In genomic region chr16:81096715-81097208, GRCh38 we compare ENCODE assay signal across 8 cellular contexts. TPM values are rescaled to one million over a fixed set of nuclear protein-coding genes. Genes with fewer than 3 reads are reported as not detected.
DNase-seq lines count a peak whose midpoint lies in the region; ATAC-seq, FAIRE-seq and TF ChIP-seq lines count a peak whose summit lies in the region.

No MANE protein-coding gene starts in this region.

- ATAC-seq in HepG2 (no peak), right lobe of liver (no peak), GM21723 (IDR thresholded peaks at IDR 0.05; ENCODE audit: unreplicated experiment) (no peak)

- H4K20me1 ChIP-seq in HepG2 (ENCODE audit: insufficient read depth, low read length) (no peaks in the 10 kb centered on the region; the same call in 1 of the 2 replicates), astrocyte (ENCODE audit: insufficient read depth, low read length) (no peaks in the 10 kb centered on the region)

- no peaks in the 10 kb centered on the region for H3K9me3 Mint-ChIP-seq in astrocyte (ENCODE audit: unreplicated experiment)

- no peak for TF ChIP-seq RAD21 in HepG2 (CRISPR knock-in tag; IDR thresholded peaks at IDR 0.05)

- H3K27me3 ChIP-seq in HepG2 (ENCODE audit: control insufficient read depth in 1 of 2, insufficient read depth in 2 of 2, low read length in 2 of 2) = no peaks in the 10 kb centered on the region; a peak in 1 of 5 replicates
- H3K27me3 ChIP-seq in right lobe of liver = no peaks in the 10 kb centered on the region
- no peaks in the 10 kb centered on the region for H3K27me3 ChIP-seq in astrocyte (ENCODE audit: insufficient read depth, low read length)
- H3K27me3 ChIP-seq in mononuclear cell (ENCODE audit: insufficient read depth, low read length) = no peaks in the 10 kb centered on the region
- no peaks in the 10 kb centered on the region for H3K27me3 ChIP-seq in vagina

- peaks cover 2% of the 10 kb centered on the region for H3K4me1 Mint-ChIP-seq in astrocyte (ENCODE audit: low read depth, unreplicated experiment)

- POLR2A ChIA-PET in HepG2 (lab: Yijun Ruan, JAX) = interaction anchor here (1.2 kb wide), 1 partner anchor 10 kb away, joined by 3 read pairs; no protein-coding TSS in a partner anchor

- H3K4me3 Mint-ChIP-seq in astrocyte (ENCODE audit: unreplicated experiment) = peak overlapping the region; percentile 83

- TSS peak; percentile 72 for BruUV-seq in HepG2 (replicated peaks; lab: Mats Ljungman, UMichigan)

- DNase-seq in HepG2 (ENCODE audit: low spot score) (no peak), right lobe of liver (no peak), astrocyte (ENCODE audit: low read depth) (no peak), vagina (ENCODE audit: extremely low spot score in 2 of 2) (no peak), AML-193 (lab: John Stamatoyannopoulos, UW) (no peak), DMS114 treated with DMSO at 0.1 percent for 48 hours (lab: John Stamatoyannopoulos, UW; ENCODE audit: unreplicated experiment) (no peak)

- H3K9me3 ChIP-seq in HepG2 (ENCODE audit: low read length) (no peaks in the 10 kb centered on the region), right lobe of liver (no peaks in the 10 kb centered on the region), astrocyte (ENCODE audit: insufficient read depth, low read depth, low read length) (no peaks in the 10 kb centered on the region), mononuclear cell (ENCODE audit: low read depth, low read length) (no peaks in the 10 kb centered on the region), vagina (no peaks in the 10 kb centered on the region)

- WGBS in HepG2 (ENCODE audit: low lambda C conversion rate) = 32% methylated on average over 8 of the region's 8 CpGs
- WGBS in right lobe of liver (ENCODE audit: insufficient coverage, low coverage, low lambda C conversion rate, missing lambda C conversion rate) = 41% methylated on average over 7 of the region's 8 CpGs

- TF ChIP-seq CTCF in HepG2 (CRISPR knock-in tag; IDR thresholded peaks at IDR 0.05) = no peak
- no peak for TF ChIP-seq CTCF in right lobe of liver (IDR thresholded peaks at IDR 0.05)
- TF ChIP-seq CTCF in astrocyte (IDR thresholded peaks at IDR 0.05; ENCODE audit: insufficient read depth, low read depth, low read length) = no peak
- no peak for TF ChIP-seq CTCF in vagina (IDR thresholded peaks at IDR 0.05)

- H3K27ac ChIP-seq in HepG2 (ENCODE audit: extremely low read length, insufficient read depth, low read length) = peak overlapping the region; percentile 29
- peak overlapping the region in 1 of 3 donors; percentile 47 for H3K27ac ChIP-seq in right lobe of liver
- no peak overlapping the region for H3K27ac ChIP-seq in astrocyte (ENCODE audit: low read depth, low read length)
- H3K27ac ChIP-seq in vagina = peak overlapping the region; percentile 40

- H3K36me3 Mint-ChIP-seq in astrocyte (ENCODE audit: low read depth, unreplicated experiment) = no peaks in the 10 kb centered on the region

- peak overlapping the region; percentile 63 for H3K4me2 ChIP-seq in HepG2 (ENCODE audit: low read depth, low read length)
- H3K4me2 ChIP-seq in astrocyte (ENCODE audit: low read length) = peak overlapping the region; percentile 69

- H3K36me3 ChIP-seq in HepG2 (replicated peaks in 1 of 2; ENCODE audit: control insufficient read depth in 1 of 2, insufficient read depth in 2 of 2, low read length in 2 of 2) (no peaks in the 10 kb centered on the region; a peak in 1 of 5 replicates), right lobe of liver (no peaks in the 10 kb centered on the region), astrocyte (ENCODE audit: insufficient read depth, low read length) (no peaks in the 10 kb centered on the region), vagina (no peaks in the 10 kb centered on the region)

- H2AFZ ChIP-seq in HepG2 (ENCODE audit: low read length) (peak overlapping the region; percentile 68), astrocyte (ENCODE audit: low read depth, low read length) (peak overlapping the region; percentile 73)

- intact Hi-C loops in HepG2 (cut with micrococcal nuclease; ENCODE audit: unreplicated experiment) = loop anchor here (1.0 to 5.0 kb wide), 4 partner anchors 20 to 219 kb away; partner anchors contain the start of genes ATMIN, CENPN and CMC2
- intact Hi-C loops in right lobe of liver (cut with DNase I) = no loop called here
- intact Hi-C loops in vagina (cut with DNase I) = no loop called here

- in situ Hi-C loops in HepG2 (cut with HindIII; ENCODE audit: extremely low pct_ligation_motif_present, low pct_unique_long_range_greater_than_20kb) = no loop called here

- TF ChIP-seq EP300 in HepG2 (IDR thresholded peaks at IDR 0.05; ENCODE audit: low read depth in 2 of 2, low read length in 2 of 2) (no peak), HepG2 (CRISPR knock-in tag; IDR thresholded peaks at IDR 0.05; ENCODE audit: borderline replicate concordance) (no peak)

- no peak overlapping the region for H3K27ac Mint-ChIP-seq in astrocyte (ENCODE audit: unreplicated experiment)

- peak overlapping the region; percentile 14 to 36 (median 20); a peak in 4 of 6 replicates for H3K4me3 ChIP-seq in HepG2 (replicated peaks in 1 of 3; ENCODE audit: insufficient read depth in 1 of 3, low read depth in 2 of 3, low read length in 3 of 3)
- H3K4me3 ChIP-seq in right lobe of liver = peak overlapping the region in 1 of 3 donors; percentile 92
- H3K4me3 ChIP-seq in astrocyte (ENCODE audit: insufficient read depth, low read depth, low read length) = peak overlapping the region; percentile 37
- peak overlapping the region; percentile 59 for H3K4me3 ChIP-seq in mononuclear cell (ENCODE audit: low read length)
- peak overlapping the region; percentile 19 to 89 for H3K4me3 ChIP-seq in vagina

- CTCF ChIA-PET in HepG2 (lab: Yijun Ruan, JAX; ENCODE audit: low intra/inter-chr PET ratio, low total read pairs) = no interaction called here

- FAIRE-seq in HepG2 (lab: Jason Lieb, UNC) (no peak), astrocyte (lab: Jason Lieb, UNC) (no peak)

- H3K27me3 Mint-ChIP-seq in astrocyte (ENCODE audit: low read depth, unreplicated experiment) = no peaks in the 10 kb centered on the region

- no peak; a peak in 1 of 4 replicates for TF ChIP-seq POLR2A in HepG2 (IDR thresholded peaks at IDR 0.05; ENCODE audit: insufficient read depth in 1 of 2, low read depth in 2 of 2, low read length in 2 of 2)
- TF ChIP-seq POLR2A in right lobe of liver (IDR thresholded peaks at IDR 0.05) = no peak
- TF ChIP-seq POLR2A in vagina (IDR thresholded peaks at IDR 0.05) = no peak

- H3K79me2 ChIP-seq in HepG2 (ENCODE audit: insufficient read depth, low read length) (peaks cover 37% of the 10 kb centered on the region), astrocyte (ENCODE audit: insufficient read depth, low read length) (peaks cover 32% of the 10 kb centered on the region)

- H3K4me1 ChIP-seq in HepG2 (ENCODE audit: insufficient read depth, low read length) (peaks cover 51% of the 10 kb centered on the region), right lobe of liver (peaks cover 0 to 15% (median 5%) of the 10 kb centered on the region in 4 donors), astrocyte (ENCODE audit: insufficient read depth, low read length) (peaks cover 10% of the 10 kb centered on the region), mononuclear cell (ENCODE audit: insufficient read depth, low read length) (peaks cover 8% of the 10 kb centered on the region), vagina (peaks cover 8% of the 10 kb centered on the region)

- H3K9ac ChIP-seq in HepG2 (ENCODE audit: insufficient read depth, low read depth, low read length) (no peak overlapping the region), astrocyte (ENCODE audit: low read length) (no peak overlapping the region)

RNA-seq across cellular contexts. Expression of gene GCSH, which starts 0.6 kb away (rescaled TPM):
- total RNA-seq in HepG2 (2016; rRNA removed; fragmentation: Illumina TruSeq; extraction: Trizol) = 103 and 117 TPM in 2 replicates
- 84.9 and 85.5 TPM in 2 replicates for total RNA-seq in HepG2 (2016; cell fraction: cytosol; rRNA removed; fragmentation: Illumina TruSeq; extraction: Trizol; ENCODE audit: low read depth)
- total RNA-seq in HepG2 (2016; cell fraction: insoluble cytoplasmic fraction; rRNA removed; fragmentation: Illumina TruSeq; extraction: Trizol) = 106 and 120 TPM in 2 replicates
- total RNA-seq in HepG2 (2016; cell fraction: membrane; rRNA removed; fragmentation: Illumina TruSeq; extraction: Trizol) = 113 and 134 TPM in 2 replicates
- 71.3 and 72.1 TPM in 2 replicates for total RNA-seq in HepG2 (2016; cell fraction: nucleus; rRNA removed; fragmentation: Illumina TruSeq; extraction: Trizol)
- polyA plus RNA-seq in HepG2 (2011; rRNA removed) = 23.5 and 35.9 TPM in 2 replicates
- polyA plus RNA-seq in HepG2 (2011; cell fraction: cytosol; rRNA removed) = 20.5 and 24.4 TPM in 2 replicates
- polyA plus RNA-seq in HepG2 (2011; cell fraction: nucleus; rRNA removed) = 8.8 and 13.9 TPM in 2 replicates
- 56.2 and 79.0 TPM in 2 replicates for polyA plus RNA-seq in HepG2 (2012)
- polyA plus RNA-seq in HepG2 (2016; cell fraction: cytosol; fragmentation: Illumina TruSeq; extraction: Trizol; ENCODE audit: low read depth) = 230 and 257 TPM in 2 replicates
- polyA plus RNA-seq in HepG2 (2016; cell fraction: insoluble cytoplasmic fraction; fragmentation: Illumina TruSeq; extraction: Trizol; ENCODE audit: low read depth) = 211 and 234 TPM in 2 replicates
- polyA plus RNA-seq in HepG2 (2016; cell fraction: membrane; fragmentation: Illumina TruSeq; extraction: Trizol; ENCODE audit: low read depth) = 224 and 230 TPM in 2 replicates
- 155 and 164 TPM in 2 replicates for polyA plus RNA-seq in HepG2 (2016; cell fraction: nucleus; fragmentation: Illumina TruSeq; extraction: Trizol; ENCODE audit: insufficient read depth, low read depth)
- 4.9 and 6.7 TPM in 2 replicates for polyA minus RNA-seq in HepG2 (2011; rRNA and poly(A)+ RNA removed; ENCODE audit: low replicate concordance)
- polyA minus RNA-seq in HepG2 (2011; cell fraction: cytosol; rRNA and poly(A)+ RNA removed) = 17.2 and 17.8 TPM in 2 replicates
- polyA minus RNA-seq in HepG2 (2011; cell fraction: nucleus; rRNA and poly(A)+ RNA removed) = 21.4 and 23.0 TPM in 2 replicates
- 10 to 100 TPM; 41.8 to 77.1 (median 52.4) TPM for total RNA-seq in right lobe of liver
- total RNA-seq in astrocyte = 32.9 and 41.1 TPM in 2 replicates
- total RNA-seq in mononuclear cell = 2.1 TPM
- total RNA-seq in vagina = 27.0 TPM

RNA-seq across cellular contexts. Expression of gene C16orf46, which starts 19.7 kb away (rescaled TPM):
- total RNA-seq in HepG2 (2016; rRNA removed; fragmentation: Illumina TruSeq; extraction: Trizol) (0.38 and 1.9 TPM in 2 replicates), right lobe of liver (1 to 10 TPM in 3 of 6 experiments, under 1 TPM in 2, not detected in 1; 0.55 to 2.0 (median 1.2) TPM), astrocyte (0.24 and 1.8 TPM in 2 replicates), mononuclear cell (not detected), vagina (1.2 TPM)
- 0.44 TPM in 1 of 2 replicates, not detected in the other for total RNA-seq in HepG2 (2016; cell fraction: cytosol; rRNA removed; fragmentation: Illumina TruSeq; extraction: Trizol; ENCODE audit: low read depth)
- 0.56 and 0.58 TPM in 2 replicates for total RNA-seq in HepG2 (2016; cell fraction: insoluble cytoplasmic fraction; rRNA removed; fragmentation: Illumina TruSeq; extraction: Trizol)
- total RNA-seq in HepG2 (2016; cell fraction: membrane; rRNA removed; fragmentation: Illumina TruSeq; extraction: Trizol) = 0.31 and 0.86 TPM in 2 replicates
- total RNA-seq in HepG2 (2016; cell fraction: nucleus; rRNA removed; fragmentation: Illumina TruSeq; extraction: Trizol) = 0.50 and 0.62 TPM in 2 replicates
- polyA plus RNA-seq in HepG2 (2011; rRNA removed) = 0.39 and 0.55 TPM in 2 replicates
- polyA plus RNA-seq in HepG2 (2011; cell fraction: cytosol; rRNA removed) = 0.36 and 0.47 TPM in 2 replicates
- 0.11 and 1.4 TPM in 2 replicates for polyA plus RNA-seq in HepG2 (2011; cell fraction: nucleus; rRNA removed)
- polyA plus RNA-seq in HepG2 (2012) = 0.42 and 0.80 TPM in 2 replicates
- polyA plus RNA-seq in HepG2 (2016; cell fraction: cytosol; fragmentation: Illumina TruSeq; extraction: Trizol; ENCODE audit: low read depth) = 0.33 and 0.52 TPM in 2 replicates
- polyA plus RNA-seq in HepG2 (2016; cell fraction: insoluble cytoplasmic fraction; fragmentation: Illumina TruSeq; extraction: Trizol; ENCODE audit: low read depth) = 0.52 and 1.2 TPM in 2 replicates
- polyA plus RNA-seq in HepG2 (2016; cell fraction: membrane; fragmentation: Illumina TruSeq; extraction: Trizol; ENCODE audit: low read depth) = 0.50 and 0.52 TPM in 2 replicates
- 0.32 and 0.67 TPM in 2 replicates for polyA plus RNA-seq in HepG2 (2016; cell fraction: nucleus; fragmentation: Illumina TruSeq; extraction: Trizol; ENCODE audit: insufficient read depth, low read depth)
- not detected in 2 replicates for polyA minus RNA-seq in HepG2 (2011; rRNA and poly(A)+ RNA removed; ENCODE audit: low replicate concordance)
- 0.70 TPM in 1 of 2 replicates, not detected in the other for polyA minus RNA-seq in HepG2 (2011; cell fraction: cytosol; rRNA and poly(A)+ RNA removed)
- polyA minus RNA-seq in HepG2 (2011; cell fraction: nucleus; rRNA and poly(A)+ RNA removed) = 1.1 and 1.3 TPM in 2 replicates
